In genomic region chr20:62277253-62277652, GRCh38 we compare ENCODE assay signal across 27 cellular contexts. TPM values are rescaled to one million over a fixed set of nuclear protein-coding genes. Genes with fewer than 3 reads are reported as not detected.
"Had no signal": no experiment of that assay in that cellular context is flagged by ENCODE, and none has a peak within 500 bp of the region (broad histone marks: within the 10 kb centered on the region; RNA-seq: fewer than 3 reads in every experiment).

No MANE protein-coding gene starts in this region.

- H3K4me3 Mint-ChIP-seq: activated B cell treated with CpG ODN at 0.5 μM for 24 hours; activated CD8-positive, alpha-beta memory T cell treated with anti-CD3 and anti-CD28 coated beads, Interleukin-2, amount 10 ng/mL, durations not matched to agents 7 days and 5 days; activated CD8-positive, alpha-beta T cell treated with anti-CD3 and anti-CD28 coated beads, Interleukin-2, amount 10 ng/mL, durations not matched to agents 7 days and 5 days; activated naive CD8-positive, alpha-beta T cell treated with anti-CD3 and anti-CD28 coated beads for 36 hours; activated T-cell treated with anti-CD3 and anti-CD28 coated beads, Interleukin-2, amount 50 U/mL, for 72 hours; effector memory CD8-positive, alpha-beta T cell; immature natural killer cell; nephron progenitor cell; T-cell; T-helper 2 cell treated with Interferon-gamma antibody and Interleukin-4, amounts not matched to agents 5 μg/mL and 100 μg/mL, for 36 hours had no signal

- H3K27ac Mint-ChIP-seq: activated B cell treated with CpG ODN at 0.5 μM for 24 hours; activated CD8-positive, alpha-beta memory T cell treated with anti-CD3 and anti-CD28 coated beads, Interleukin-2, amount 10 ng/mL, durations not matched to agents 7 days and 5 days; activated CD8-positive, alpha-beta T cell treated with anti-CD3 and anti-CD28 coated beads, Interleukin-2, amount 10 ng/mL, durations not matched to agents 7 days and 5 days; activated naive CD8-positive, alpha-beta T cell treated with anti-CD3 and anti-CD28 coated beads for 36 hours; activated T-cell treated with anti-CD3 and anti-CD28 coated beads, Interleukin-2, amount 50 U/mL, for 72 hours; effector memory CD8-positive, alpha-beta T cell; nephron progenitor cell; progenitor cell of endocrine pancreas; T-cell; T-helper 2 cell treated with Interferon-gamma antibody and Interleukin-4, amounts not matched to agents 5 μg/mL and 100 μg/mL, for 36 hours had no signal

- H3K27me3 ChIP-seq: adrenal gland, body of pancreas, neutrophil, ovary, testis, transverse colon had no signal

- H3K27ac ChIP-seq: adrenal gland, body of pancreas, coronary artery, neutrophil, ovary, testis, transverse colon had no signal

- H3K36me3 ChIP-seq: ovary had no signal

- H3K4me3 ChIP-seq: adrenal gland, body of pancreas, coronary artery, lung, mucosa of descending colon, ovary, testis, transverse colon had no signal

- H3K27me3 Mint-ChIP-seq: activated B cell treated with CpG ODN at 0.5 μM for 24 hours; activated CD8-positive, alpha-beta memory T cell treated with anti-CD3 and anti-CD28 coated beads, Interleukin-2, amount 10 ng/mL, durations not matched to agents 7 days and 5 days; activated naive CD8-positive, alpha-beta T cell treated with anti-CD3 and anti-CD28 coated beads for 36 hours; effector memory CD8-positive, alpha-beta T cell; progenitor cell of endocrine pancreas; T-cell had no signal

- H3K9me3 Mint-ChIP-seq: activated B cell treated with CpG ODN at 0.5 μM for 24 hours; activated naive CD8-positive, alpha-beta T cell treated with anti-CD3 and anti-CD28 coated beads for 36 hours; activated T-cell treated with anti-CD3 and anti-CD28 coated beads, Interleukin-2, amount 50 U/mL, for 72 hours; effector memory CD8-positive, alpha-beta T cell; immature natural killer cell; nephron progenitor cell; T-cell; T-helper 2 cell treated with Interferon-gamma antibody and Interleukin-4, amounts not matched to agents 5 μg/mL and 100 μg/mL, for 36 hours had no signal

- DNase-seq: activated B cell treated with CpG ODN at 0.5 μM for 24 hours; activated CD8-positive, alpha-beta memory T cell treated with anti-CD3 and anti-CD28 coated beads, Interleukin-2, amount 10 ng/mL, durations not matched to agents 7 days and 5 days; activated CD8-positive, alpha-beta T cell treated with anti-CD3 and anti-CD28 coated beads, Interleukin-2, amount 10 ng/mL, durations not matched to agents 7 days and 5 days; activated naive CD4-positive, alpha-beta T cell; activated naive CD8-positive, alpha-beta T cell treated with anti-CD3 and anti-CD28 coated beads for 36 hours; activated T-cell treated with anti-CD3 and anti-CD28 coated beads, Interleukin-2, amount 50 U/mL, for 72 hours; adrenal gland; aorta; body of pancreas; effector memory CD8-positive, alpha-beta T cell; erythroblast; immature natural killer cell; kidney; mucosa of descending colon; nephron progenitor cell; ovary; stimulated activated CD4-positive, alpha-beta T cell treated with anti-CD3 and anti-CD28 coated beads, Interleukin-4, amount 100 ng/mL, for 1 hour; stimulated activated naive CD8-positive, alpha-beta T cell treated with anti-CD3 and anti-CD28 coated beads, Interleukin-15, Interleukin-2, amounts not matched to agents 100 U/mL and 50 U/mL, for 24 hours; T-cell; transverse colon had no signal

- H3K4me1 ChIP-seq: adrenal gland, body of pancreas, transverse colon had no signal

- H3K9me3 ChIP-seq: adrenal gland, body of pancreas, mucosa of descending colon, neutrophil, ovary, testis, transverse colon had no signal

- ATAC-seq: activated CD8-positive, alpha-beta memory T cell treated with anti-CD3 and anti-CD28 coated beads, Interleukin-2, amount 10 ng/mL, durations not matched to agents 7 days and 5 days; activated CD8-positive, alpha-beta T cell treated with anti-CD3 and anti-CD28 coated beads, Interleukin-2, amount 10 ng/mL, durations not matched to agents 7 days and 5 days; activated T-cell treated with anti-CD3 and anti-CD28 coated beads, Interleukin-2, amount 50 U/mL, for 72 hours; effector memory CD8-positive, alpha-beta T cell; mucosa of descending colon; stimulated activated naive CD8-positive, alpha-beta T cell treated with anti-CD3 and anti-CD28 coated beads, Interleukin-15, Interleukin-2, amounts not matched to agents 100 U/mL and 50 U/mL, for 24 hours; T-cell had no signal

- H3K4me1 Mint-ChIP-seq: activated CD8-positive, alpha-beta memory T cell treated with anti-CD3 and anti-CD28 coated beads, Interleukin-2, amount 10 ng/mL, durations not matched to agents 7 days and 5 days; activated naive CD8-positive, alpha-beta T cell treated with anti-CD3 and anti-CD28 coated beads for 36 hours; immature natural killer cell had no signal

RNA-seq across cellular contexts. Expression of gene HRH3, which starts 57.2 kb away (rescaled TPM):
- total RNA-seq: activated B cell treated with CpG ODN at 0.5 μM for 24 hours; activated CD8-positive, alpha-beta memory T cell treated with anti-CD3 and anti-CD28 coated beads, Interleukin-2, amount 10 ng/mL, durations not matched to agents 7 days and 5 days; activated CD8-positive, alpha-beta T cell treated with anti-CD3 and anti-CD28 coated beads, Interleukin-2, amount 10 ng/mL, durations not matched to agents 7 days and 5 days; activated naive CD8-positive, alpha-beta T cell treated with anti-CD3 and anti-CD28 coated beads for 36 hours; activated T-cell treated with anti-CD3 and anti-CD28 coated beads, Interleukin-2, amount 50 U/mL, for 72 hours; aorta; kidney; lung; mesenteric fat pad; ovary; T-cell; transverse colon had no signal
